In genomic region chr20:61649879-61650200, GRCh38 we compare ENCODE assay signal across 25 cellular contexts.
"Had no signal": no experiment of that assay in that cellular context is flagged by ENCODE, and none has a peak within 500 bp of the region (broad histone marks: within the 10 kb centered on the region; RNA-seq: fewer than 3 reads in every experiment).

No MANE protein-coding gene starts in this region.

- H3K27ac ChIP-seq: colonic mucosa, epithelial cell of prostate, esophagus squamous epithelium, gastrocnemius medialis, heart right ventricle, left ventricle myocardium inferior had no signal

- H3K27me3 ChIP-seq: colonic mucosa, gastrocnemius medialis had no signal

- H3K27ac Mint-ChIP-seq: dendritic cell treated with granulocyte-macrophage colony-stimulating factor and Interleukin-4, amounts not matched to agents 40 ng/mL and 50 ng/mL, for 4 days; effector memory CD8-positive, alpha-beta T cell; endodermal cell; memory B cell had no signal

- ATAC-seq: effector memory CD8-positive, alpha-beta T cell; esophagus mucosa; gastrocnemius medialis; heart right ventricle; left colon; left lobe of liver had no signal

- H3K9me3 Mint-ChIP-seq: dendritic cell treated with granulocyte-macrophage colony-stimulating factor and Interleukin-4, amounts not matched to agents 40 ng/mL and 50 ng/mL, for 4 days; effector memory CD8-positive, alpha-beta T cell; memory B cell had no signal

- H3K4me3 ChIP-seq: colonic mucosa, esophagus squamous epithelium, gastrocnemius medialis, heart right ventricle, left ventricle myocardium inferior, lung had no signal

- H3K36me3 Mint-ChIP-seq: memory B cell had no signal

- H3K27me3 Mint-ChIP-seq: dendritic cell treated with granulocyte-macrophage colony-stimulating factor and Interleukin-4, amounts not matched to agents 40 ng/mL and 50 ng/mL, for 4 days; memory B cell had no signal

- H3K9me3 ChIP-seq: colonic mucosa, esophagus squamous epithelium, gastrocnemius medialis, heart right ventricle, left ventricle myocardium inferior had no signal

- H3K36me3 ChIP-seq: colonic mucosa, esophagus squamous epithelium, gastrocnemius medialis, heart right ventricle, left ventricle myocardium inferior had no signal

- DNase-seq: colonic mucosa; cortex of kidney; effector CD8-positive, alpha-beta T cell; effector memory CD8-positive, alpha-beta T cell; endodermal cell; erythroblast; esophagus squamous epithelium; foreskin fibroblast; foreskin melanocyte; gastrocnemius medialis; glutamatergic neuron; head of caudate nucleus; heart right ventricle; hippocampal formation; left colon; left ventricle myocardium inferior; mammary epithelial cell; mesendoderm; midbrain had no signal

- H3K4me3 Mint-ChIP-seq: dendritic cell treated with granulocyte-macrophage colony-stimulating factor and Interleukin-4, amounts not matched to agents 40 ng/mL and 50 ng/mL, for 4 days; effector memory CD8-positive, alpha-beta T cell; endodermal cell; memory B cell had no signal

- H3K4me1 Mint-ChIP-seq: memory B cell had no signal

- H3K4me1 ChIP-seq: colonic mucosa, esophagus squamous epithelium, gastrocnemius medialis, heart right ventricle, left ventricle myocardium inferior had no signal
